ENCODE assay signal across 14 cellular contexts in the genomic region with DNA sequence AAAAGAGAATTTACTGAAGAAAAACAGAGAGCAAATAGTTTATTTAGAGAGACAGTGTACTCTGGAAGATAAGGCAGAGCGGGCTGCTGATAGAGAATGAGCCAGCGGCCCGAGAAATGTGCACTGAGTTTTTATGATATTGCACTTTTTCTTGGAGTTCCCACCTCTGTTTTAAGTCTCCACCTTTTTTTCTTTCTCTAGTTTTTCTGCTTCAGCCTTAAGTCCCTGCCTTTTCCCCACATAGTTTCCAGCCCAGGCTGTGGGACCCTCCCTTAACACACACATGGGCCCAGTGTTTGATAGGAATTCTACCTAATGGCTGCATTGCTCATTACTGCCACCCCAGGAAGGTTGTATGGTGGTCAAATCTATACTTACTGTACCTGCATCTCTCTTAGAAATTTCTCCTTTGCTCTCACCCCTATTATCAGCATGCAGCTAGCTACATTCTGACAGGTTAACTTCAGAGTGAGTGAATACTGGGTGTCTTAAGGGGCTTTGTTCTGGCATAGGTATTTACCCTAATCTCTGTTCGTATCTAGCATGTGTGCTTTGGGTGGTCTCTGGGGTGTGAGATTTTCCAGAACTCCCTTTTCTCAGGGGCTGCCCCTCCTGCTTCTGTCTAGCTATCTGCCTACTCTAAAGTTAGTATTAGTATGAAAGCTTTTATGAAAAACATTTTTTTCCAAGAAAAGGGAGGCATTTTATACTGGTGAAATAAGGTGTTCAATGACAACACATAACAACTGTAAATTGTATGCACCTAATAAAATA.
DNase-seq lines count a peak whose midpoint lies in the region; ATAC-seq and TF ChIP-seq lines count a peak whose summit lies in the region.
"Had no signal": no experiment of that assay in that cellular context is flagged by ENCODE, and none has a peak within 500 bp of the region (broad histone marks: within the 10 kb centered on the region; RNA-seq: fewer than 3 reads in every experiment).

No MANE protein-coding gene starts in this region.

- BruUV-seq in A673 (replicated peaks; lab: Mats Ljungman, UMichigan): no TSS peak

- H3K9me3 Mint-ChIP-seq in glutamatergic neuron (ENCODE audit: unreplicated experiment): no peaks in the 10 kb centered on the region

- H2BK15ac ChIP-seq in neuronal stem cell (ENCODE audit: low read length): no peak overlapping the region

- no peak overlapping the region for H3K4me3 ChIP-seq in A673 (ENCODE audit: low read depth, low read length, poor library complexity, severe bottlenecking)
- H3K4me3 ChIP-seq in GM12875 (ENCODE audit: low read depth, low read length): no peak overlapping the region
- H3K4me3 ChIP-seq in RWPE2 (ENCODE audit: severe bottlenecking): no peak overlapping the region
- H3K4me3 ChIP-seq in neuronal stem cell (ENCODE audit: low read length in 2 of 2): no peak overlapping the region
- H3K4me3 ChIP-seq: adrenal gland, gastroesophageal sphincter had no signal

- H3K4me1 ChIP-seq in A673 (ENCODE audit: insufficient read depth, low read length, poor library complexity, severe bottlenecking) (no peaks in the 10 kb centered on the region), RWPE2 (ENCODE audit: insufficient read depth, poor library complexity, severe bottlenecking) (peaks cover 26% of the 10 kb centered on the region), neuronal stem cell (ENCODE audit: control insufficient read depth in 2 of 2, insufficient read depth in 1 of 2, low read depth in 1 of 2, low read length in 2 of 2) (no peaks in the 10 kb centered on the region)
- H3K4me1 ChIP-seq: adrenal gland, gastroesophageal sphincter had no signal

- H3K4me1 Mint-ChIP-seq in glutamatergic neuron (ENCODE audit: low read depth, unreplicated experiment): peaks cover 5% of the 10 kb centered on the region

- no peak overlapping the region for H2AFZ ChIP-seq in neuronal stem cell (ENCODE audit: low read length)

- no peaks in the 10 kb centered on the region for H3K36me3 Mint-ChIP-seq in glutamatergic neuron (ENCODE audit: unreplicated experiment)

- H3K79me1 ChIP-seq in neuronal stem cell (ENCODE audit: low read depth, low read length): no peaks in the 10 kb centered on the region

- H4K8ac ChIP-seq in neuronal stem cell (ENCODE audit: low read depth, low read length): no peak overlapping the region

- H3K27me3 Mint-ChIP-seq in glutamatergic neuron (ENCODE audit: unreplicated experiment): peaks cover 1% of the 10 kb centered on the region

- no peak overlapping the region for H3K23ac ChIP-seq in neuronal stem cell (ENCODE audit: low read depth, low read length, poor library complexity)

- H3K27me3 ChIP-seq in A673 (replicated peaks; ENCODE audit: insufficient read depth, low read depth, low read length, poor library complexity) (no peaks in the 10 kb centered on the region), RWPE2 (ENCODE audit: insufficient read depth, poor library complexity, severe bottlenecking) (no peaks in the 10 kb centered on the region), neuronal stem cell (ENCODE audit: control insufficient read depth in 3 of 3, insufficient read depth in 3 of 3, low read depth in 1 of 3, low read length in 3 of 3) (peaks cover 0 to 5% (median 3%) of the 10 kb centered on the region in 3 experiments)
- H3K27me3 ChIP-seq: adrenal gland, gastroesophageal sphincter had no signal

- no peak overlapping the region for H3K4me3 Mint-ChIP-seq in glutamatergic neuron (ENCODE audit: unreplicated experiment)

- POLR2A ChIA-PET in A673 (lab: Charles Lee; ENCODE audit: low non-redundant PET): no interaction called here

- CTCF ChIA-PET in A673 (lab: Charles Lee): interaction anchor here (1.4 kb wide), 1 partner anchor 10 kb away, joined by 7 read pairs; no protein-coding TSS in a partner anchor

- no peak overlapping the region for H3K4ac ChIP-seq in neuronal stem cell (ENCODE audit: low read length)

- H4K91ac ChIP-seq in neuronal stem cell (ENCODE audit: low read depth, low read length, poor library complexity): no peak overlapping the region

- H2BK5ac ChIP-seq in neuronal stem cell (ENCODE audit: low read length): no peak overlapping the region

- no peak overlapping the region for H3K4me2 ChIP-seq in neuronal stem cell (ENCODE audit: insufficient read depth, low read length, poor library complexity, severe bottlenecking)

- TF ChIP-seq CTCF in A673 (conservative IDR thresholded peaks at IDR 0.05; ENCODE audit: low read depth, low read length) (peak; percentile 44), GM12875 (IDR thresholded peaks at IDR 0.05; ENCODE audit: borderline replicate concordance, insufficient read depth, low read depth, low read length) (peak; percentile 20; the same call in 1 of the 2 replicates), RWPE2 (IDR thresholded peaks at IDR 0.05; ENCODE audit: poor library complexity, severe bottlenecking) (peak; percentile 15), glutamatergic neuron (IDR thresholded peaks at IDR 0.05; ENCODE audit: partially characterized antibody, unreplicated experiment) (peak; percentile 13)

- WGBS in neuronal stem cell (ENCODE audit: extremely low coverage in 2 of 2, insufficient read length in 2 of 2, insufficient replicate concordance in 1 of 2), 2 donors: no CpG with 5 or more reads among the region's 4 CpGs

- H3K27ac Mint-ChIP-seq in glutamatergic neuron (ENCODE audit: unreplicated experiment): no peak overlapping the region

- no peak overlapping the region for H3K14ac ChIP-seq in neuronal stem cell (ENCODE audit: low read length)

- H3K36me3 ChIP-seq in A673 (ENCODE audit: insufficient read depth, low read length, poor library complexity, severe bottlenecking) (no peaks in the 10 kb centered on the region), RWPE2 (ENCODE audit: low read depth) (no peaks in the 10 kb centered on the region), neuronal stem cell (replicated peaks in 1 of 2; ENCODE audit: control insufficient read depth in 2 of 2, insufficient read depth in 2 of 2, low read length in 2 of 2) (no peaks in the 10 kb centered on the region)
- H3K36me3 ChIP-seq: adrenal gland, gastroesophageal sphincter had no signal

- no peaks in the 10 kb centered on the region for H3K9me3 ChIP-seq in A673 (ENCODE audit: low read depth, low read length, poor library complexity, severe bottlenecking)
- H3K9me3 ChIP-seq in RWPE2 (ENCODE audit: severe bottlenecking): peaks cover 2% of the 10 kb centered on the region
- no peaks in the 10 kb centered on the region for H3K9me3 ChIP-seq in neuronal stem cell (replicated peaks in 1 of 2; ENCODE audit: control insufficient read depth in 2 of 2, insufficient read depth in 1 of 2, low read depth in 1 of 2, low read length in 2 of 2)
- H3K9me3 ChIP-seq: adrenal gland, gastroesophageal sphincter had no signal

- H2BK12ac ChIP-seq in neuronal stem cell (ENCODE audit: low read length): no peak overlapping the region

- intact Hi-C loops in A673 (cut with micrococcal nuclease; ENCODE audit: unreplicated experiment): no loop called here

- H3K18ac ChIP-seq in neuronal stem cell (ENCODE audit: low read length): no peak overlapping the region

- DNase-seq in A673 (ENCODE audit: low spot score): no peak
- DNase-seq in RWPE2 (ENCODE audit: low spot score): no peak
- DNase-seq in glutamatergic neuron: no peak
- no peak for DNase-seq in HPDE6-E6E7 (ENCODE audit: extremely low spot score)
- DNase-seq in AG08395 (ENCODE audit: low spot score): no peak
- DNase-seq in activated CD4-positive, CD25-positive, alpha-beta regulatory T cell treated with anti-CD3 and anti-CD28 coated beads, Interleukin-2, amount 50 U/mL, for 72 hours: no peak
- no peak for DNase-seq in neuronal stem cell (ENCODE audit: low spot score)
- DNase-seq: activated T-cell treated with anti-CD3 and anti-CD28 coated beads, Interleukin-2, amount 50 U/mL, for 1 hour; adrenal gland; KG1; NK-92 treated with Interleukin-12 subunit alpha and Interleukin-12 subunit beta, amount 100 ng/mL, for 24 hours; stimulated activated CD4-positive, alpha-beta T cell treated with anti-CD3 and anti-CD28 coated beads, Interleukin-2, amount 100 ng/mL, for 24 hours had no signal

- no peak for ATAC-seq in RWPE2 (ENCODE audit: low read depth)
- ATAC-seq: gastroesophageal sphincter had no signal

- H2AK5ac ChIP-seq in neuronal stem cell (ENCODE audit: low read depth, low read length): no peak overlapping the region

- no peak overlapping the region for H2BK120ac ChIP-seq in neuronal stem cell (ENCODE audit: low read depth, low read length)

- H3K9ac ChIP-seq in neuronal stem cell (ENCODE audit: low read depth, low read length, poor library complexity): no peak overlapping the region

- H3K27ac ChIP-seq in A673 (ENCODE audit: low read depth, low read length, poor library complexity, severe bottlenecking) (no peak overlapping the region), RWPE2 (ENCODE audit: poor library complexity, severe bottlenecking) (peak overlapping the region; percentile 97), neuronal stem cell (replicated peaks; ENCODE audit: low read length) (no peak overlapping the region)
- H3K27ac ChIP-seq: adrenal gland, gastroesophageal sphincter had no signal
